ENCODE assay signal across 10 cellular contexts in genomic region chr11:121446752-121447156, GRCh38. TPM values are rescaled to one million over a fixed set of nuclear protein-coding genes. Genes with fewer than 3 reads are reported as not detected.
A peak's percentile ranks its signal among the peaks of the same experiment; 100 is the strongest.
DNase-seq lines count a peak whose midpoint lies in the region; ATAC-seq and TF ChIP-seq lines count a peak whose summit lies in the region.
"Had no signal": no experiment of that assay in that cellular context is flagged by ENCODE, and none has a peak within 500 bp of the region (broad histone marks: within the 10 kb centered on the region; RNA-seq: fewer than 3 reads in every experiment).

No MANE protein-coding gene starts in this region.

- 31% methylated on average over 4 of the region's 4 CpGs for WGBS in esophagus muscularis mucosa

- TF ChIP-seq POLR2A in esophagus muscularis mucosa (IDR thresholded peaks at IDR 0.05; ENCODE audit: low read depth): no peak

- TF ChIP-seq CTCF in A673 (conservative IDR thresholded peaks at IDR 0.05; ENCODE audit: low read depth, low read length) (peak; percentile 49), esophagus muscularis mucosa (IDR thresholded peaks at IDR 0.05) (peak; percentile 4 to 10 (median 9))

- POLR2A ChIA-PET in A673 (lab: Charles Lee; ENCODE audit: low non-redundant PET): interaction anchor here (0.6 kb wide), 1 partner anchor 200 kb away, joined by 4 read pairs; no protein-coding TSS in a partner anchor

- no peaks in the 10 kb centered on the region for H3K9me3 ChIP-seq in A673 (ENCODE audit: low read depth, low read length, poor library complexity, severe bottlenecking)
- H3K9me3 ChIP-seq in esophagus muscularis mucosa: no peaks in the 10 kb centered on the region

- CTCF ChIA-PET in A673 (lab: Charles Lee): interaction anchor here (0.5 to 1.0 kb wide), 4 partner anchors 18 to 144 kb away, joined by 3 to 16 read pairs (median 4); no protein-coding TSS in a partner anchor

- intact Hi-C loops in A673 (cut with micrococcal nuclease; ENCODE audit: unreplicated experiment) (no loop called here), esophagus muscularis mucosa (cut with DNase I) (loop anchor here (10.0 kb wide), 1 partner anchor 122 kb away; no protein-coding TSS in a partner anchor)

- H3K4me1 ChIP-seq in A673 (ENCODE audit: insufficient read depth, low read length, poor library complexity, severe bottlenecking): no peaks in the 10 kb centered on the region
- H3K4me1 ChIP-seq in esophagus muscularis mucosa: peaks cover 0 to 11% (median 6%) of the 10 kb centered on the region in 4 donors

- no peak for TF ChIP-seq EP300 in esophagus muscularis mucosa (IDR thresholded peaks at IDR 0.05)

- ATAC-seq in GM21423 (IDR thresholded peaks at IDR 0.05; ENCODE audit: unreplicated experiment): no peak

- no TSS peak for BruUV-seq in A673 (replicated peaks; lab: Mats Ljungman, UMichigan)

- no peak overlapping the region for H3K27ac ChIP-seq in A673 (ENCODE audit: low read depth, low read length, poor library complexity, severe bottlenecking)
- no peak overlapping the region for H3K27ac ChIP-seq in esophagus muscularis mucosa (replicated peaks in 1 of 4)

- DNase-seq in A673 (ENCODE audit: low spot score) (peak; percentile 65), ELR (ENCODE audit: low read depth) (peak; percentile 28), NCI-H526 (lab: John Stamatoyannopoulos, UW) (peak; percentile 97 to 98), esophagus muscularis mucosa (ENCODE audit: extremely low spot score) (no peak), OCI-M1 (lab: John Stamatoyannopoulos, UW) (no peak), NCI-H774 (lab: John Stamatoyannopoulos, UW) (no peak)
- no peak for DNase-seq in activated effector memory CD4-positive, alpha-beta T cell treated with anti-CD3 and anti-CD28 coated beads, Interleukin-2, amount 50 U/mL, for 16 hours
- DNase-seq: activated CD4-positive, CD25-positive, alpha-beta regulatory T cell; erythroblast had no signal

- H3K27me3 ChIP-seq in A673 (replicated peaks; ENCODE audit: insufficient read depth, low read depth, low read length, poor library complexity): peaks cover 14% of the 10 kb centered on the region
- H3K27me3 ChIP-seq in esophagus muscularis mucosa: peaks cover 0 to 6% (median 0%) of the 10 kb centered on the region in 4 donors

- no peaks in the 10 kb centered on the region for H3K36me3 ChIP-seq in A673 (ENCODE audit: insufficient read depth, low read length, poor library complexity, severe bottlenecking)
- H3K36me3 ChIP-seq in esophagus muscularis mucosa: no peaks in the 10 kb centered on the region

- no peak overlapping the region for H3K4me3 ChIP-seq in A673 (ENCODE audit: low read depth, low read length, poor library complexity, severe bottlenecking)
- no peak overlapping the region for H3K4me3 ChIP-seq in esophagus muscularis mucosa

RNA-seq across cellular contexts. Expression of gene SORL1, which starts 5.4 kb away (rescaled TPM):
- 0.95 and 1.2 TPM in 2 replicates for total RNA-seq in A673 (2021)
- 10 to 100 TPM in 1 of 4 donors, 1 to 10 TPM in 3; 3.0 to 12.3 (median 8.1) TPM for total RNA-seq in esophagus muscularis mucosa

Comparison
In these comparisons a context has a peak if more than half of its experiments do, and no peak if none do; other contexts are left out.
1. DNase-seq: peak in A673 (single experiment), ELR (single experiment) and NCI-H526 (2 of 2); none in esophagus muscularis mucosa (single experiment), OCI-M1 (single experiment), NCI-H774 (single experiment) and activated effector memory CD4-positive, alpha-beta T cell treated with anti-CD3 and anti-CD28 coated beads, Interleukin-2, amount 50 U/mL, for 16 hours (single experiment).